1 cellular context compared by ENCODE assay signal in the genomic region with DNA sequence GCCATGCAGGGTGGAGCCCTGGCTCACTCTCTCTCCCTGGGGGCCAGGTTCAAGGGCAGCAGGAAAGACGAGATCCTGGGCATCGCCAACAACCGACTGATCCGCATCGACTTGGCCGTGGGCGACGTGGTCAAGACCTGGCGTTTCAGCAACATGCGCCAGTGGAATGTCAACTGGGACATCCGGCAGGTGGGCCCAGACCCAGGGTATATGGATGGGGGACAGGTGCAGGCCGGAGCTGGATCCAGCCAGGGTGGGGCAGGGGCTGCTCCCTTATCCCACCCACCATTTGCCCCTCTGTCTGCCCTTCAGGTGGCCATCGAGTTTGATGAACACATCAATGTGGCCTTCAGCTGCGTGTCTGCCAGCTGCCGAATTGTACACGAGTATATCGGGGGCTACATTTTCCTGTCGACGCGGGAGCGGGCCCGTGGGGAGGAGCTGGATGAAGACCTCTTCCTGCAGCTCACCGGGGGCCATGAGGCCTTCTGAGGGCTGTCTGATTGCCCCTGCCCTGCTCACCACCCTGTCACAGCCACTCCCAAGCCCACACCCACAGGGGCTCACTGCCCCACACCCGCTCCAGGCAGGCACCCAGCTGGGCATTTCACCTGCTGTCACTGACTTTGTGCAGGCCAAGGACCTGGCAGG.
TF ChIP-seq lines count a peak whose summit lies in the region.

No MANE protein-coding gene starts in this region.

TF ChIP-seq in K562, 482 proteins besides CTCF, POLR2A, EP300 and RAD21 (continues in another document):
- TF ChIP-seq, protein P1, sequence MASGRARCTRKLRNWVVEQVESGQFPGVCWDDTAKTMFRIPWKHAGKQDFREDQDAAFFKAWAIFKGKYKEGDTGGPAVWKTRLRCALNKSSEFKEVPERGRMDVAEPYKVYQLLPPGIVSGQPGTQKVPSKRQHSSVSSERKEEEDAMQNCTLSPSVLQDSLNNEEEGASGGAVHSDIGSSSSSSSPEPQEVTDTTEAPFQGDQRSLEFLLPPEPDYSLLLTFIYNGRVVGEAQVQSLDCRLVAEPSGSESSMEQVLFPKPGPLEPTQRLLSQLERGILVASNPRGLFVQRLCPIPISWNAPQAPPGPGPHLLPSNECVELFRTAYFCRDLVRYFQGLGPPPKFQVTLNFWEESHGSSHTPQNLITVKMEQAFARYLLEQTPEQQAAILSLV (tag; IDR thresholded peaks at IDR 0.05), result no peak
- TF ChIP-seq POLR2AphosphoS2 (IDR thresholded peaks at IDR 0.05; ENCODE audit: low read length) (0 out of 2 replicates have a peak, but pooled peaks have one; percentile 14), SIN3B (IDR thresholded peaks at IDR 0.05; ENCODE audit: low read depth) (no peak), GATAD2A (IDR thresholded peaks at IDR 0.05) (no peak), YBX1 (IDR thresholded peaks at IDR 0.05) (no peak), MAZ (CRISPR knock-in tag; conservative IDR thresholded peaks at IDR 0.05 in 1 of 2, IDR thresholded peaks at IDR 0.05 in 1 of 2) (no peak), ETV6 (IDR thresholded peaks at IDR 0.05; ENCODE audit: borderline replicate concordance in 1 of 2, low read depth in 2 of 2, low read length in 1 of 2) (no peak), ETV6 (CRISPR knock-in tag; IDR thresholded peaks at IDR 0.05; ENCODE audit: borderline replicate concordance) (no peak), PURB (CRISPR knock-in tag; IDR thresholded peaks at IDR 0.05; ENCODE audit: low read depth) (no peak), RBM34 (IDR thresholded peaks at IDR 0.05; ENCODE audit: borderline replicate concordance, insufficient read depth, low read length) (no peak), SOX6 (IDR thresholded peaks at IDR 0.05) (no peak), JUND (IDR thresholded peaks at IDR 0.05; ENCODE audit: borderline replicate concordance, low read depth, low read length) (no peak), JUND (tag; IDR thresholded peaks at IDR 0.05; ENCODE audit: borderline replicate concordance, low read depth, low read length) (no peak), PCBP2 (IDR thresholded peaks at IDR 0.05; ENCODE audit: low read depth, low read length, poor library complexity, severe bottlenecking) (no peak), IFI16 (CRISPR knock-in tag; IDR thresholded peaks at IDR 0.05) (no peak), RBFOX2 (IDR thresholded peaks at IDR 0.05; ENCODE audit: low read depth, low read length) (peak; percentile 67), CEBPB (tag; IDR thresholded peaks at IDR 0.05) (no peak), XRCC3 (IDR thresholded peaks at IDR 0.05) (no peak), HMGN3 (IDR thresholded peaks at IDR 0.05; ENCODE audit: borderline replicate concordance, extremely low read depth, insufficient read length, low read depth, low read length) (peak; percentile 19), ZNF589 (CRISPR knock-in tag; IDR thresholded peaks at IDR 0.05; ENCODE audit: low read depth) (no peak), MEF2D (tag; conservative IDR thresholded peaks at IDR 0.05; ENCODE audit: low read depth) (no peak), ETV5 (CRISPR knock-in tag; IDR thresholded peaks at IDR 0.05; ENCODE audit: low read depth) (no peak), MCM2 (IDR thresholded peaks at IDR 0.05; ENCODE audit: low read depth) (no peak), TBP (optimal IDR thresholded peaks at IDR 0.05; ENCODE audit: low read depth, low read length) (no peak), SRSF9 (IDR thresholded peaks at IDR 0.05; ENCODE audit: borderline replicate concordance, low read depth, low read length) (no peak), TCF3 (CRISPR knock-in tag; IDR thresholded peaks at IDR 0.05) (no peak), POLR2H (tag; IDR thresholded peaks at IDR 0.05; ENCODE audit: low read depth) (no peak), EHMT2 (IDR thresholded peaks at IDR 0.05) (no peak), ELF4 (CRISPR knock-in tag; IDR thresholded peaks at IDR 0.05) (no peak), CREB1 (IDR thresholded peaks at IDR 0.05) (no peak), CREB1 (CRISPR knock-in tag; IDR thresholded peaks at IDR 0.05) (no peak), ILK (tag; IDR thresholded peaks at IDR 0.05; ENCODE audit: borderline replicate concordance, low read depth) (no peak), ZNF584 (CRISPR knock-in tag; IDR thresholded peaks at IDR 0.05; ENCODE audit: low read depth) (no peak), TSC22D4 (tag; IDR thresholded peaks at IDR 0.05) (no peak), ZC3H4 (CRISPR knock-in tag; IDR thresholded peaks at IDR 0.05; ENCODE audit: borderline replicate concordance) (no peak)
- TF ChIP-seq, protein P2, sequence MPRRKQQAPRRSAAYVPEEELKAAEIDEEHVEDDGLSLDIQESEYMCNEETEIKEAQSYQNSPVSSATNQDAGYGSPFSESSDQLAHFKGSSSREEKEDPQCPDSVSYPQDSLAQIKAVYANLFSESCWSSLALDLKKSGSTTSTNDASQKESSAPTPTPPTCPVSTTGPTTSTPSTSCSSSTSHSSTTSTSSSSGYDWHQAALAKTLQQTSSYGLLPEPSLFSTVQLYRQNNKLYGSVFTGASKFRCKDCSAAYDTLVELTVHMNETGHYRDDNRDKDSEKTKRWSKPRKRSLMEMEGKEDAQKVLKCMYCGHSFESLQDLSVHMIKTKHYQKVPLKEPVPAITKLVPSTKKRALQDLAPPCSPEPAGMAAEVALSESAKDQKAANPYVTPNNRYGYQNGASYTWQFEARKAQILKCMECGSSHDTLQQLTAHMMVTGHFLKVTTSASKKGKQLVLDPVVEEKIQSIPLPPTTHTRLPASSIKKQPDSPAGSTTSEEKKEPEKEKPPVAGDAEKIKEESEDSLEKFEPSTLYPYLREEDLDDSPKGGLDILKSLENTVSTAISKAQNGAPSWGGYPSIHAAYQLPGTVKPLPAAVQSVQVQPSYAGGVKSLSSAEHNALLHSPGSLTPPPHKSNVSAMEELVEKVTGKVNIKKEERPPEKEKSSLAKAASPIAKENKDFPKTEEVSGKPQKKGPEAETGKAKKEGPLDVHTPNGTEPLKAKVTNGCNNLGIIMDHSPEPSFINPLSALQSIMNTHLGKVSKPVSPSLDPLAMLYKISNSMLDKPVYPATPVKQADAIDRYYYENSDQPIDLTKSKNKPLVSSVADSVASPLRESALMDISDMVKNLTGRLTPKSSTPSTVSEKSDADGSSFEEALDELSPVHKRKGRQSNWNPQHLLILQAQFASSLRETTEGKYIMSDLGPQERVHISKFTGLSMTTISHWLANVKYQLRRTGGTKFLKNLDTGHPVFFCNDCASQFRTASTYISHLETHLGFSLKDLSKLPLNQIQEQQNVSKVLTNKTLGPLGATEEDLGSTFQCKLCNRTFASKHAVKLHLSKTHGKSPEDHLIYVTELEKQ (CRISPR knock-in tag; IDR thresholded peaks at IDR 0.05), result no peak
- TF ChIP-seq, protein P3, sequence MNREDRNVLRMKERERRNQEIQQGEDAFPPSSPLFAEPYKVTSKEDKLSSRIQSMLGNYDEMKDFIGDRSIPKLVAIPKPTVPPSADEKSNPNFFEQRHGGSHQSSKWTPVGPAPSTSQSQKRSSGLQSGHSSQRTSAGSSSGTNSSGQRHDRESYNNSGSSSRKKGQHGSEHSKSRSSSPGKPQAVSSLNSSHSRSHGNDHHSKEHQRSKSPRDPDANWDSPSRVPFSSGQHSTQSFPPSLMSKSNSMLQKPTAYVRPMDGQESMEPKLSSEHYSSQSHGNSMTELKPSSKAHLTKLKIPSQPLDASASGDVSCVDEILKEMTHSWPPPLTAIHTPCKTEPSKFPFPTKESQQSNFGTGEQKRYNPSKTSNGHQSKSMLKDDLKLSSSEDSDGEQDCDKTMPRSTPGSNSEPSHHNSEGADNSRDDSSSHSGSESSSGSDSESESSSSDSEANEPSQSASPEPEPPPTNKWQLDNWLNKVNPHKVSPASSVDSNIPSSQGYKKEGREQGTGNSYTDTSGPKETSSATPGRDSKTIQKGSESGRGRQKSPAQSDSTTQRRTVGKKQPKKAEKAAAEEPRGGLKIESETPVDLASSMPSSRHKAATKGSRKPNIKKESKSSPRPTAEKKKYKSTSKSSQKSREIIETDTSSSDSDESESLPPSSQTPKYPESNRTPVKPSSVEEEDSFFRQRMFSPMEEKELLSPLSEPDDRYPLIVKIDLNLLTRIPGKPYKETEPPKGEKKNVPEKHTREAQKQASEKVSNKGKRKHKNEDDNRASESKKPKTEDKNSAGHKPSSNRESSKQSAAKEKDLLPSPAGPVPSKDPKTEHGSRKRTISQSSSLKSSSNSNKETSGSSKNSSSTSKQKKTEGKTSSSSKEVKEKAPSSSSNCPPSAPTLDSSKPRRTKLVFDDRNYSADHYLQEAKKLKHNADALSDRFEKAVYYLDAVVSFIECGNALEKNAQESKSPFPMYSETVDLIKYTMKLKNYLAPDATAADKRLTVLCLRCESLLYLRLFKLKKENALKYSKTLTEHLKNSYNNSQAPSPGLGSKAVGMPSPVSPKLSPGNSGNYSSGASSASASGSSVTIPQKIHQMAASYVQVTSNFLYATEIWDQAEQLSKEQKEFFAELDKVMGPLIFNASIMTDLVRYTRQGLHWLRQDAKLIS (CRISPR knock-in tag; IDR thresholded peaks at IDR 0.05), result no peak
- TF ChIP-seq, protein P4, sequence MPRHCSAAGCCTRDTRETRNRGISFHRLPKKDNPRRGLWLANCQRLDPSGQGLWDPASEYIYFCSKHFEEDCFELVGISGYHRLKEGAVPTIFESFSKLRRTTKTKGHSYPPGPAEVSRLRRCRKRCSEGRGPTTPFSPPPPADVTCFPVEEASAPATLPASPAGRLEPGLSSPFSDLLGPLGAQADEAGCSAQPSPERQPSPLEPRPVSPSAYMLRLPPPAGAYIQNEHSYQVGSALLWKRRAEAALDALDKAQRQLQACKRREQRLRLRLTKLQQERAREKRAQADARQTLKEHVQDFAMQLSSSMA (CRISPR knock-in tag; IDR thresholded peaks at IDR 0.05), result no peak
- TF ChIP-seq, protein P5, sequence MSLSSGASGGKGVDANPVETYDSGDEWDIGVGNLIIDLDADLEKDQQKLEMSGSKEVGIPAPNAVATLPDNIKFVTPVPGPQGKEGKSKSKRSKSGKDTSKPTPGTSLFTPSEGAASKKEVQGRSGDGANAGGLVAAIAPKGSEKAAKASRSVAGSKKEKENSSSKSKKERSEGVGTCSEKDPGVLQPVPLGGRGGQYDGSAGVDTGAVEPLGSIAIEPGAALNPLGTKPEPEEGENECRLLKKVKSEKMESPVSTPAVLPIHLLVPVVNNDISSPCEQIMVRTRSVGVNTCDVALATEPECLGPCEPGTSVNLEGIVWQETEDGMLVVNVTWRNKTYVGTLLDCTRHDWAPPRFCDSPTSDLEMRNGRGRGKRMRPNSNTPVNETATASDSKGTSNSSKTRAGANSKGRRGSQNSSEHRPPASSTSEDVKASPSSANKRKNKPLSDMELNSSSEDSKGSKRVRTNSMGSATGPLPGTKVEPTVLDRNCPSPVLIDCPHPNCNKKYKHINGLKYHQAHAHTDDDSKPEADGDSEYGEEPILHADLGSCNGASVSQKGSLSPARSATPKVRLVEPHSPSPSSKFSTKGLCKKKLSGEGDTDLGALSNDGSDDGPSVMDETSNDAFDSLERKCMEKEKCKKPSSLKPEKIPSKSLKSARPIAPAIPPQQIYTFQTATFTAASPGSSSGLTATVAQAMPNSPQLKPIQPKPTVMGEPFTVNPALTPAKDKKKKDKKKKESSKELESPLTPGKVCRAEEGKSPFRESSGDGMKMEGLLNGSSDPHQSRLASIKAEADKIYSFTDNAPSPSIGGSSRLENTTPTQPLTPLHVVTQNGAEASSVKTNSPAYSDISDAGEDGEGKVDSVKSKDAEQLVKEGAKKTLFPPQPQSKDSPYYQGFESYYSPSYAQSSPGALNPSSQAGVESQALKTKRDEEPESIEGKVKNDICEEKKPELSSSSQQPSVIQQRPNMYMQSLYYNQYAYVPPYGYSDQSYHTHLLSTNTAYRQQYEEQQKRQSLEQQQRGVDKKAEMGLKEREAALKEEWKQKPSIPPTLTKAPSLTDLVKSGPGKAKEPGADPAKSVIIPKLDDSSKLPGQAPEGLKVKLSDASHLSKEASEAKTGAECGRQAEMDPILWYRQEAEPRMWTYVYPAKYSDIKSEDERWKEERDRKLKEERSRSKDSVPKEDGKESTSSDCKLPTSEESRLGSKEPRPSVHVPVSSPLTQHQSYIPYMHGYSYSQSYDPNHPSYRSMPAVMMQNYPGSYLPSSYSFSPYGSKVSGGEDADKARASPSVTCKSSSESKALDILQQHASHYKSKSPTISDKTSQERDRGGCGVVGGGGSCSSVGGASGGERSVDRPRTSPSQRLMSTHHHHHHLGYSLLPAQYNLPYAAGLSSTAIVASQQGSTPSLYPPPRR (CRISPR knock-in tag; IDR thresholded peaks at IDR 0.05; ENCODE audit: borderline replicate concordance), result no peak
- TF ChIP-seq, protein P6, sequence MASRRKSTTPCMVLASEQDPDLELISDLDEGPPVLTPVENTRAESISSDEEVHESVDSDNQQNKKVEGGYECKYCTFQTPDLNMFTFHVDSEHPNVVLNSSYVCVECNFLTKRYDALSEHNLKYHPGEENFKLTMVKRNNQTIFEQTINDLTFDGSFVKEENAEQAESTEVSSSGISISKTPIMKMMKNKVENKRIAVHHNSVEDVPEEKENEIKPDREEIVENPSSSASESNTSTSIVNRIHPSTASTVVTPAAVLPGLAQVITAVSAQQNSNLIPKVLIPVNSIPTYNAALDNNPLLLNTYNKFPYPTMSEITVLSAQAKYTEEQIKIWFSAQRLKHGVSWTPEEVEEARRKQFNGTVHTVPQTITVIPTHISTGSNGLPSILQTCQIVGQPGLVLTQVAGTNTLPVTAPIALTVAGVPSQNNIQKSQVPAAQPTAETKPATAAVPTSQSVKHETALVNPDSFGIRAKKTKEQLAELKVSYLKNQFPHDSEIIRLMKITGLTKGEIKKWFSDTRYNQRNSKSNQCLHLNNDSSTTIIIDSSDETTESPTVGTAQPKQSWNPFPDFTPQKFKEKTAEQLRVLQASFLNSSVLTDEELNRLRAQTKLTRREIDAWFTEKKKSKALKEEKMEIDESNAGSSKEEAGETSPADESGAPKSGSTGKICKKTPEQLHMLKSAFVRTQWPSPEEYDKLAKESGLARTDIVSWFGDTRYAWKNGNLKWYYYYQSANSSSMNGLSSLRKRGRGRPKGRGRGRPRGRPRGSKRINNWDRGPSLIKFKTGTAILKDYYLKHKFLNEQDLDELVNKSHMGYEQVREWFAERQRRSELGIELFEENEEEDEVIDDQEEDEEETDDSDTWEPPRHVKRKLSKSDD (conservative IDR thresholded peaks at IDR 0.05; ENCODE audit: low read length), result no peak
- TF ChIP-seq, protein P7, sequence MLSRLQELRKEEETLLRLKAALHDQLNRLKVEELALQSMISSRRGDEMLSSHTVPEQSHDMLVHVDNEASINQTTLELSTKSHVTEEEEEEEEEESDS (CRISPR knock-in tag; IDR thresholded peaks at IDR 0.05), result no peak
- TF ChIP-seq, protein P8, sequence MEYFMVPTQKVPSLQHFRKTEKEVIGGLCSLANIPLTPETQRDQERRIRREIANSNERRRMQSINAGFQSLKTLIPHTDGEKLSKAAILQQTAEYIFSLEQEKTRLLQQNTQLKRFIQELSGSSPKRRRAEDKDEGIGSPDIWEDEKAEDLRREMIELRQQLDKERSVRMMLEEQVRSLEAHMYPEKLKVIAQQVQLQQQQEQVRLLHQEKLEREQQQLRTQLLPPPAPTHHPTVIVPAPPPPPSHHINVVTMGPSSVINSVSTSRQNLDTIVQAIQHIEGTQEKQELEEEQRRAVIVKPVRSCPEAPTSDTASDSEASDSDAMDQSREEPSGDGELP (CRISPR knock-in tag; IDR thresholded peaks at IDR 0.05; ENCODE audit: borderline replicate concordance), result 0 out of 2 replicates have a peak, but pooled peaks have one; percentile 30
- TF ChIP-seq, protein P9, sequence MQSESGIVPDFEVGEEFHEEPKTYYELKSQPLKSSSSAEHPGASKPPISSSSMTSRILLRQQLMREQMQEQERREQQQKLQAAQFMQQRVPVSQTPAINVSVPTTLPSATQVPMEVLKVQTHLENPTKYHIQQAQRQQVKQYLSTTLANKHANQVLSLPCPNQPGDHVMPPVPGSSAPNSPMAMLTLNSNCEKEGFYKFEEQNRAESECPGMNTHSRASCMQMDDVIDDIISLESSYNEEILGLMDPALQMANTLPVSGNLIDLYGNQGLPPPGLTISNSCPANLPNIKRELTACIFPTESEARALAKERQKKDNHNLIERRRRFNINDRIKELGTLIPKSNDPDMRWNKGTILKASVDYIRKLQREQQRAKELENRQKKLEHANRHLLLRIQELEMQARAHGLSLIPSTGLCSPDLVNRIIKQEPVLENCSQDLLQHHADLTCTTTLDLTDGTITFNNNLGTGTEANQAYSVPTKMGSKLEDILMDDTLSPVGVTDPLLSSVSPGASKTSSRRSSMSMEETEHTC (IDR thresholded peaks at IDR 0.05), result no peak
